Comparison of ENCODE assay signal across 22 cellular contexts in the genomic region with DNA sequence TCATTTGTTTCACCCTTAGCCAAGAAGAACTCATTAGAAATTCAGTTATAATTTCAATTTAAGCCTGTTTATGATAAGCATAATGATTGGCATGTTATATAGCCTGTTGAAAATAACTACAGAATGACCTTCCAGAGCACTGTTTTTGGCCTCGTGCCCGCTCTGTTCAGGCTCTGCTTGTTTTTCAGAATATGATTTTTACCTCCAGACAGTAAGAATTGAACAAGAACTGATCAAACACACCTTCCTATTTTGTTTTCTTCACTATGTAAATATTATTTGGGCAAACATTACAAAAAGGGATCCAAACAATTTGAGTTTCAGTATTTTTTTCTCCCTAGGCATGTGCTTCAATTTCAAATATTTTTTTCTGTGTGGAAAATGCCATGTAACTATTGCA. TPM values are rescaled to one million over a fixed set of nuclear protein-coding genes. Genes with fewer than 3 reads are reported as not detected.
DNase-seq lines count a peak whose midpoint lies in the region; ATAC-seq and TF ChIP-seq lines count a peak whose summit lies in the region.
"Had no signal": no experiment of that assay in that cellular context is flagged by ENCODE, and none has a peak within 500 bp of the region (broad histone marks: within the 10 kb centered on the region; RNA-seq: fewer than 3 reads in every experiment).

No MANE protein-coding gene starts in this region.

- no peak overlapping the region for H4K91ac ChIP-seq in mesenchymal stem cell (ENCODE audit: low read length)

- H2AFZ ChIP-seq in mesenchymal stem cell (ENCODE audit: low read depth, low read length) = no peak overlapping the region
- H2AFZ ChIP-seq: GM23248 had no signal

- peak; percentile 51 for DNase-seq in left ventricle myocardium inferior
- DNase-seq in right atrium auricular region (ENCODE audit: low spot score) = no peak
- DNase-seq in adrenal gland = peak; percentile 45 to 81 (median 65)
- DNase-seq in right lobe of liver = no peak
- peak in 1 of 2 donors; percentile 43 for DNase-seq in uterus
- no peak for DNase-seq in AG20443 (ENCODE audit: low spot score)
- DNase-seq in activated gamma-delta T cell treated with Interleukin-2 at 50 U/mL for 16 hours = no peak
- no peak for DNase-seq in mesenchymal stem cell
- DNase-seq: Caco-2; CD4-positive, alpha-beta T cell; EL; GM23248; HCEC 1CT; NCI-H1417; NCI-H187; NCI-H2107; NCI-H510A; NCI-H774; SIG-M5 had no signal

- peak; percentile 14 to 30 (median 21) for ATAC-seq in right lobe of liver
- ATAC-seq: GM12878 had no signal

- no peak overlapping the region for H2BK12ac ChIP-seq in mesenchymal stem cell (ENCODE audit: low read length in 2 of 2)

- H3K4ac ChIP-seq in mesenchymal stem cell (ENCODE audit: low read depth in 1 of 2, low read length in 2 of 2) = no peak overlapping the region

- no peak overlapping the region for H2AK5ac ChIP-seq in mesenchymal stem cell (ENCODE audit: low read length, severe bottlenecking)

- intact Hi-C loops in left ventricle myocardium inferior (cut with micrococcal nuclease) = no loop called here
- intact Hi-C loops in adrenal gland (cut with DNase I) = no loop called here
- intact Hi-C loops in right lobe of liver (cut with DNase I) = no loop called here
- intact Hi-C loops in uterus (cut with DNase I; ENCODE audit: low total_unique reads) = no loop called here

- WGBS in adrenal gland, 4 donors = 34 to 46% (median 45%) methylated on average over 2 of the region's 2 CpGs
- WGBS in right lobe of liver (ENCODE audit: insufficient coverage, low coverage, low lambda C conversion rate, missing lambda C conversion rate) = 31% methylated on average over 2 of the region's 2 CpGs
- 94% methylated on average over 2 of the region's 2 CpGs for WGBS in mesenchymal stem cell

- no peak overlapping the region for H3K14ac ChIP-seq in mesenchymal stem cell (ENCODE audit: low read length in 2 of 2)

- H3K27ac ChIP-seq in left ventricle myocardium inferior (replicated peaks) = peak overlapping the region; percentile 45
- H3K27ac ChIP-seq in right atrium auricular region = peak overlapping the region in 1 of 2 donors; percentile 1
- no peak overlapping the region for H3K27ac ChIP-seq in adrenal gland
- peak overlapping the region; percentile 10 to 67 (median 49) for H3K27ac ChIP-seq in right lobe of liver
- H3K27ac ChIP-seq in uterus = peak overlapping the region; percentile 47 to 50
- no peak overlapping the region for H3K27ac ChIP-seq in mesenchymal stem cell (ENCODE audit: low read length, poor library complexity, severe bottlenecking)
- H3K27ac ChIP-seq: GM23248, KMS-11 had no signal

- H3K9me3 ChIP-seq in left ventricle myocardium inferior (replicated peaks) (peaks cover 5% of the 10 kb centered on the region), right atrium auricular region (no peaks in the 10 kb centered on the region), adrenal gland (replicated peaks in 1 of 3) (no peaks in the 10 kb centered on the region), right lobe of liver (no peaks in the 10 kb centered on the region), uterus (peaks cover 0 to under 1% of the 10 kb centered on the region in 2 donors), mesenchymal stem cell (ENCODE audit: control insufficient read depth, low read length) (peaks cover 5% of the 10 kb centered on the region)
- H3K9me3 ChIP-seq: Caco-2 had no signal

- H3K36me3 ChIP-seq in left ventricle myocardium inferior (no peaks in the 10 kb centered on the region), right atrium auricular region (no peaks in the 10 kb centered on the region), adrenal gland (replicated peaks in 1 of 2) (no peaks in the 10 kb centered on the region), right lobe of liver (no peaks in the 10 kb centered on the region), uterus (no peaks in the 10 kb centered on the region), mesenchymal stem cell (ENCODE audit: control insufficient read depth in 1 of 2, insufficient read depth in 2 of 2, low read depth in 1 of 2, low read length in 2 of 2) (peaks cover 8 to 98% of the 10 kb centered on the region in 2 experiments)

- TF ChIP-seq POLR2A in adrenal gland (IDR thresholded peaks at IDR 0.05) (no peak), right lobe of liver (IDR thresholded peaks at IDR 0.05) (no peak), uterus (IDR thresholded peaks at IDR 0.05) (no peak)

- H2BK120ac ChIP-seq in mesenchymal stem cell (ENCODE audit: low read depth, low read length) = no peak overlapping the region

- peaks cover 7% of the 10 kb centered on the region for H3K79me1 ChIP-seq in mesenchymal stem cell (replicated peaks; ENCODE audit: low read length, poor library complexity, severe bottlenecking)

- no peak overlapping the region for H4K8ac ChIP-seq in mesenchymal stem cell (ENCODE audit: low read length)

- H2BK15ac ChIP-seq in mesenchymal stem cell (ENCODE audit: low read depth, poor library complexity, severe bottlenecking) = no peak overlapping the region

- no peak overlapping the region for H3K4me2 ChIP-seq in mesenchymal stem cell (ENCODE audit: low read length, poor library complexity, severe bottlenecking)
- H3K4me2 ChIP-seq: KMS-11 had no signal

- H3K18ac ChIP-seq in mesenchymal stem cell (ENCODE audit: low read depth in 1 of 2, low read length in 2 of 2) = no peak overlapping the region

- H3K4me3 ChIP-seq in left ventricle myocardium inferior (no peak overlapping the region), right atrium auricular region (no peak overlapping the region), adrenal gland (no peak overlapping the region), right lobe of liver (no peak overlapping the region), uterus (no peak overlapping the region), mesenchymal stem cell (ENCODE audit: insufficient read depth in 1 of 2, low read depth in 1 of 2, low read length in 2 of 2) (no peak overlapping the region)
- H3K4me3 ChIP-seq: GM12878, GM23248 had no signal

- no peaks in the 10 kb centered on the region for H3K27me3 ChIP-seq in left ventricle myocardium inferior (ENCODE audit: low read depth)
- H3K27me3 ChIP-seq in right atrium auricular region = no peaks in the 10 kb centered on the region
- H3K27me3 ChIP-seq in adrenal gland = no peaks in the 10 kb centered on the region
- H3K27me3 ChIP-seq in right lobe of liver = no peaks in the 10 kb centered on the region
- no peaks in the 10 kb centered on the region for H3K27me3 ChIP-seq in uterus
- H3K27me3 ChIP-seq in mesenchymal stem cell (ENCODE audit: control insufficient read depth in 1 of 2, insufficient read depth in 1 of 2, low read length in 2 of 2) = no peaks in the 10 kb centered on the region

- TF ChIP-seq CTCF in left ventricle myocardium inferior (IDR thresholded peaks at IDR 0.05; ENCODE audit: borderline replicate concordance) (no peak), right atrium auricular region (IDR thresholded peaks at IDR 0.05) (no peak), adrenal gland (IDR thresholded peaks at IDR 0.05) (no peak), right lobe of liver (IDR thresholded peaks at IDR 0.05) (no peak), uterus (IDR thresholded peaks at IDR 0.05) (no peak)

- H3K4me1 ChIP-seq in left ventricle myocardium inferior = peaks cover 32% of the 10 kb centered on the region
- peaks cover 0 to 20% of the 10 kb centered on the region in 2 donors for H3K4me1 ChIP-seq in right atrium auricular region
- peaks cover 0 to 15% of the 10 kb centered on the region in 2 donors for H3K4me1 ChIP-seq in adrenal gland (replicated peaks in 1 of 2)
- peaks cover 0 to 45% (median 13%) of the 10 kb centered on the region in 4 donors for H3K4me1 ChIP-seq in right lobe of liver
- peaks cover 0 to 6% of the 10 kb centered on the region in 2 donors for H3K4me1 ChIP-seq in uterus
- H3K4me1 ChIP-seq in mesenchymal stem cell (ENCODE audit: control insufficient read depth, insufficient read depth, low read depth, low read length) = no peaks in the 10 kb centered on the region
- H3K4me1 ChIP-seq: Caco-2 had no signal

- no peak overlapping the region for H2BK5ac ChIP-seq in mesenchymal stem cell (ENCODE audit: low read depth, low read length, poor library complexity, severe bottlenecking)

- H3K9ac ChIP-seq in mesenchymal stem cell (ENCODE audit: low read length) = no peak overlapping the region
- H3K9ac ChIP-seq: GM23248, KMS-11 had no signal

- H3K23ac ChIP-seq in mesenchymal stem cell (ENCODE audit: low read length in 2 of 2) = no peak overlapping the region

RNA-seq across cellular contexts. Expression of gene ANGPTL1, which starts 48.1 kb away (rescaled TPM):
- total RNA-seq in left ventricle myocardium inferior (11.5 TPM), right atrium auricular region (10 to 100 TPM; 19.0 to 29.6 TPM), adrenal gland (100 to 1,000 TPM in 1 of 8 donors, 10 to 100 TPM in 7; 59.9 to 106 (median 69.9) TPM), right lobe of liver (10 to 100 TPM in 1 of 6 experiments, 1 to 10 TPM in 5; 1.2 to 10.0 (median 3.8) TPM), uterus (100 to 1,000 TPM in 3 of 4 donors, 10 to 100 TPM in 1; 77.8 to 286 (median 142) TPM)
- polyA plus RNA-seq in adrenal gland = 10 to 100 TPM in 2 of 3 donors, 1 to 10 TPM in 1; 8.3 to 81.1 (median 21.4) TPM
- polyA plus RNA-seq in mesenchymal stem cell (2013, experiment 1 of 2) = 0.91 TPM
- polyA plus RNA-seq in mesenchymal stem cell (2013, experiment 2 of 2) = 0.74 TPM
- total RNA-seq: A172; Caco-2; CD4-positive, alpha-beta T cell; GM12878 had no signal
- polyA plus RNA-seq: GM12878 had no signal

Comparison
In these comparisons a context has a peak if more than half of its experiments do, and no peak if none do; other contexts are left out.
1. DNase-seq: peak in left ventricle myocardium inferior (single experiment) and adrenal gland (7 of 7); none in right atrium auricular region (single experiment), right lobe of liver (0 of 3), AG20443 (single experiment), activated gamma-delta T cell treated with Interleukin-2 at 50 U/mL for 16 hours (single experiment) and mesenchymal stem cell (single experiment).
2. H3K27ac ChIP-seq: peak in left ventricle myocardium inferior (single experiment), right lobe of liver (3 of 3) and uterus (2 of 2); none in adrenal gland (0 of 5) and mesenchymal stem cell (single experiment).